16 cellular contexts compared by ENCODE assay signal in genomic region chr3:13385373-13385965, GRCh38. TPM values are rescaled to one million over a fixed set of nuclear protein-coding genes. Genes with fewer than 3 reads are reported as not detected.
DNase-seq lines count a peak whose midpoint lies in the region; ATAC-seq and TF ChIP-seq lines count a peak whose summit lies in the region.
"Had no signal": no experiment of that assay in that cellular context is flagged by ENCODE, and none has a peak within 500 bp of the region (broad histone marks: within the 10 kb centered on the region; RNA-seq: fewer than 3 reads in every experiment).

No MANE protein-coding gene starts in this region.

- H3K27me3 ChIP-seq in naive thymus-derived CD4-positive, alpha-beta T cell (ENCODE audit: control insufficient read depth in 2 of 2, insufficient read depth in 2 of 2, low read length in 2 of 2), result no peaks in the 10 kb centered on the region
- H3K27me3 ChIP-seq: gastroesophageal sphincter had no signal

- no peaks in the 10 kb centered on the region for H3K9me3 Mint-ChIP-seq in CD14-positive monocyte
- H3K9me3 Mint-ChIP-seq in naive thymus-derived CD4-positive, alpha-beta T cell, result no peaks in the 10 kb centered on the region

- intact Hi-C loops in CD14-positive monocyte (cut with micrococcal nuclease), result no loop called here
- intact Hi-C loops in naive thymus-derived CD4-positive, alpha-beta T cell (cut with micrococcal nuclease), result no loop called here

- H3K4me1 Mint-ChIP-seq in CD14-positive monocyte, result peaks cover 14% of the 10 kb centered on the region
- H3K4me1 Mint-ChIP-seq in naive thymus-derived CD4-positive, alpha-beta T cell, result peaks cover 6 to 43% (median 35%) of the 10 kb centered on the region in 7 donors

- CTCF ChIA-PET in naive thymus-derived CD4-positive, alpha-beta T cell (lab: Charles Lee), result interaction anchor here (1.6 kb wide), 1 partner anchor 68 kb away, joined by 5 read pairs; no protein-coding TSS in a partner anchor

- POLR2A ChIA-PET in naive thymus-derived CD4-positive, alpha-beta T cell (lab: Charles Lee), result interaction anchor here (0.6 to 0.9 kb wide), 2 partner anchors 34 to 67 kb away, joined by 3 read pairs; no protein-coding TSS in a partner anchor

- no peak overlapping the region for H3K4me3 Mint-ChIP-seq in CD14-positive monocyte
- peak overlapping the region in 5 of 10 donors; percentile 3 to 58 (median 12) for H3K4me3 Mint-ChIP-seq in naive thymus-derived CD4-positive, alpha-beta T cell

- H3K4me3 ChIP-seq in naive thymus-derived CD4-positive, alpha-beta T cell (ENCODE audit: low read length), result no peak overlapping the region
- H3K4me3 ChIP-seq: gastroesophageal sphincter had no signal

- H3K27ac Mint-ChIP-seq in CD14-positive monocyte, result peak overlapping the region in 4 of 7 donors; percentile 4 to 61 (median 46)
- peak overlapping the region in 8 of 9 donors; percentile 26 to 81 (median 58) for H3K27ac Mint-ChIP-seq in naive thymus-derived CD4-positive, alpha-beta T cell

- H3K27me3 Mint-ChIP-seq in CD14-positive monocyte (ENCODE audit: low read depth in 3 of 3), result no peaks in the 10 kb centered on the region
- no peaks in the 10 kb centered on the region for H3K27me3 Mint-ChIP-seq in naive thymus-derived CD4-positive, alpha-beta T cell

- DNase-seq in CD14-positive monocyte (ENCODE audit: low spot score), result no peak
- peak; percentile 18 for DNase-seq in EH (ENCODE audit: low read depth)
- DNase-seq in caudate nucleus (lab: John Stamatoyannopoulos, UW), result peak in 16 of 61 donors; percentile 5 to 30 (median 18)
- DNase-seq in naive thymus-derived CD4-positive, alpha-beta T cell, result no peak
- DNase-seq in SIG-M5 (lab: John Stamatoyannopoulos, UW), result no peak
- DNase-seq: activated CD4-positive, alpha-beta T cell treated with anti-CD3 and anti-CD28 coated beads, Interleukin-2, amount 50 U/mL, for 1 hour; COR-L47; NCI-H524; retina; stimulated activated CD4-positive, alpha-beta T cell treated with anti-CD3 and anti-CD28 coated beads, Interleukin-12 subunit alpha, Interleukin-12 subunit beta, amount 100 ng/mL, for 4 hours; stimulated activated CD8-positive, alpha-beta memory T cell treated with anti-CD3 and anti-CD28 coated beads, Interleukin-4, amount 100 ng/mL, for 48 hours had no signal

- peak overlapping the region; percentile 77 for H3K27ac ChIP-seq in caudate nucleus (ENCODE audit: low read depth, low read length)
- no peak overlapping the region for H3K27ac ChIP-seq in naive thymus-derived CD4-positive, alpha-beta T cell (ENCODE audit: low read depth, low read length)
- H3K27ac ChIP-seq: gastroesophageal sphincter, HL-60, KMS-11 had no signal

- H3K4me1 ChIP-seq in naive thymus-derived CD4-positive, alpha-beta T cell (ENCODE audit: control insufficient read depth in 2 of 2, insufficient read depth in 2 of 2, low read length in 2 of 2), result peaks cover 0 to 8% of the 10 kb centered on the region in 2 donors

- peaks cover 95 to 100% of the 10 kb centered on the region in 2 donors for H3K36me3 Mint-ChIP-seq in CD14-positive monocyte
- H3K36me3 Mint-ChIP-seq in naive thymus-derived CD4-positive, alpha-beta T cell, result peaks cover 12 to 74% (median 20%) of the 10 kb centered on the region in 5 donors

- no peak for TF ChIP-seq CTCF in CD14-positive monocyte (IDR thresholded peaks at IDR 0.05)

- no peak for ATAC-seq in naive thymus-derived CD4-positive, alpha-beta T cell
- ATAC-seq in GM18511 (IDR thresholded peaks at IDR 0.05; ENCODE audit: unreplicated experiment) (no peak), HG02798 (IDR thresholded peaks at IDR 0.05; ENCODE audit: poor library complexity, unreplicated experiment) (no peak)
- ATAC-seq: gastroesophageal sphincter had no signal

- no peaks in the 10 kb centered on the region for H3K9me3 ChIP-seq in naive thymus-derived CD4-positive, alpha-beta T cell (ENCODE audit: control insufficient read depth in 2 of 3, low read length in 3 of 3)
- H3K9me3 ChIP-seq: gastroesophageal sphincter had no signal

- H3K36me3 ChIP-seq in naive thymus-derived CD4-positive, alpha-beta T cell (ENCODE audit: control insufficient read depth in 2 of 3, insufficient read depth in 3 of 3, low read length in 3 of 3), result peaks cover 41 to 98% (median 57%) of the 10 kb centered on the region in 3 experiments

RNA-seq across cellular contexts. Expression of gene NUP210, which starts 34.7 kb away (rescaled TPM):
- 10 to 100 TPM in 1 of 2 donors, 1 to 10 TPM in 1; 7.9 to 13.0 TPM for polyA plus RNA-seq in CD14-positive monocyte
- total RNA-seq in naive thymus-derived CD4-positive, alpha-beta T cell, result 100 to 1,000 TPM; 131 to 164 (median 150) TPM
- 10 to 100 TPM; 52.6 to 93.6 TPM for polyA plus RNA-seq in naive thymus-derived CD4-positive, alpha-beta T cell
